26 cellular contexts compared by ENCODE assay signal in genomic region chr12:49397000-49397399, GRCh38. TPM values are rescaled to one million over a fixed set of nuclear protein-coding genes. Genes with fewer than 3 reads are reported as not detected.
"Had no signal": no experiment of that assay in that cellular context is flagged by ENCODE, and none has a peak within 500 bp of the region (broad histone marks: within the 10 kb centered on the region; RNA-seq: fewer than 3 reads in every experiment).

No MANE protein-coding gene starts in this region.

- FAIRE-seq: urothelium cell line had no signal

- DNase-seq: islet precursor cell; left ventricle myocardium inferior; midbrain; mucosa of descending colon; naive thymus-derived CD4-positive, alpha-beta T cell; ovary; retina; right cardiac atrium; spleen; stimulated activated CD4-positive, alpha-beta T cell treated with anti-CD3 and anti-CD28 coated beads, Interleukin-4, amount 100 ng/mL, for 24 hours; stimulated activated naive CD4-positive, alpha-beta T cell; tibial artery; trophoblast cell; upper lobe of right lung had no signal

- H3K4me1 ChIP-seq: left ventricle myocardium inferior, prostate gland, tibial artery, upper lobe of right lung had no signal

- H3K9me3 ChIP-seq: left ventricle myocardium inferior, mucosa of descending colon, ovary, prostate gland, spleen, suprapubic skin, thoracic aorta, tibial artery, upper lobe of right lung had no signal

- H2AFZ ChIP-seq: hepatocyte had no signal

- H3K4me2 ChIP-seq: hepatocyte had no signal

- H3K4me3 ChIP-seq: hepatocyte, left ventricle myocardium inferior, lung, mucosa of descending colon, ovary, prostate gland, skin epidermis, spleen, suprapubic skin, thoracic aorta, tibial artery, upper lobe of right lung had no signal

- H3K36me3 Mint-ChIP-seq: natural killer cell treated with Interleukin-12 subunit alpha and Interleukin-12 subunit beta and Interleukin-15 and Interleukin-18, amount 100 ng/mL, for 72 hours; stimulated activated effector memory CD8-positive, alpha-beta T cell treated with anti-CD3 and anti-CD28 coated beads, Interleukin-12 subunit alpha, Interleukin-12 subunit beta, amount 100 ng/mL, for 72 hours had no signal

- H3K27ac ChIP-seq: hepatocyte, left ventricle myocardium inferior, ovary, prostate gland, skin epidermis, spleen, suprapubic skin, thoracic aorta, tibial artery, upper lobe of right lung had no signal

- H3K4me1 Mint-ChIP-seq: stimulated activated effector memory CD8-positive, alpha-beta T cell treated with anti-CD3 and anti-CD28 coated beads, Interleukin-12 subunit alpha, Interleukin-12 subunit beta, amount 100 ng/mL, for 72 hours had no signal

- H3K27me3 ChIP-seq: hepatocyte, ovary, spleen, suprapubic skin, tibial artery, upper lobe of right lung had no signal

- ATAC-seq: mucosa of descending colon; naive thymus-derived CD4-positive, alpha-beta T cell; natural killer cell treated with Interleukin-12 subunit alpha and Interleukin-12 subunit beta and Interleukin-15 and Interleukin-18, amount 100 ng/mL, for 72 hours; right cardiac atrium; sciatic nerve; stimulated activated effector memory CD8-positive, alpha-beta T cell treated with anti-CD3 and anti-CD28 coated beads, Interleukin-12 subunit alpha, Interleukin-12 subunit beta, amount 100 ng/mL, for 72 hours; upper lobe of right lung had no signal

- H3K27me3 Mint-ChIP-seq: naive thymus-derived CD4-positive, alpha-beta T cell; natural killer cell treated with Interleukin-12 subunit alpha and Interleukin-12 subunit beta and Interleukin-15 and Interleukin-18, amount 100 ng/mL, for 72 hours; stimulated activated naive CD8-positive, alpha-beta T cell treated with anti-CD3 and anti-CD28 coated beads, Interleukin-15, Interleukin-2, amounts not matched to agents 100 ng/mL and 50 ng/mL, for 24 hours had no signal

- H3K4me3 Mint-ChIP-seq: naive thymus-derived CD4-positive, alpha-beta T cell; natural killer cell treated with Interleukin-12 subunit alpha and Interleukin-12 subunit beta and Interleukin-15 and Interleukin-18, amount 100 ng/mL, for 72 hours; stimulated activated effector memory CD8-positive, alpha-beta T cell treated with anti-CD3 and anti-CD28 coated beads, Interleukin-12 subunit alpha, Interleukin-12 subunit beta, amount 100 ng/mL, for 72 hours; stimulated activated naive CD8-positive, alpha-beta T cell treated with anti-CD3 and anti-CD28 coated beads, Interleukin-15, Interleukin-2, amounts not matched to agents 100 ng/mL and 50 ng/mL, for 24 hours had no signal

- H3K27ac Mint-ChIP-seq: natural killer cell treated with Interleukin-12 subunit alpha and Interleukin-12 subunit beta and Interleukin-15 and Interleukin-18, amount 100 ng/mL, for 72 hours; stimulated activated effector memory CD8-positive, alpha-beta T cell treated with anti-CD3 and anti-CD28 coated beads, Interleukin-12 subunit alpha, Interleukin-12 subunit beta, amount 100 ng/mL, for 72 hours; stimulated activated naive CD8-positive, alpha-beta T cell treated with anti-CD3 and anti-CD28 coated beads, Interleukin-15, Interleukin-2, amounts not matched to agents 100 ng/mL and 50 ng/mL, for 24 hours had no signal

- H3K36me3 ChIP-seq: left ventricle myocardium inferior, ovary, prostate gland, spleen, suprapubic skin, thoracic aorta, tibial artery, upper lobe of right lung had no signal

- H3K9me3 Mint-ChIP-seq: naive thymus-derived CD4-positive, alpha-beta T cell; natural killer cell treated with Interleukin-12 subunit alpha and Interleukin-12 subunit beta and Interleukin-15 and Interleukin-18, amount 100 ng/mL, for 72 hours; stimulated activated effector memory CD8-positive, alpha-beta T cell treated with anti-CD3 and anti-CD28 coated beads, Interleukin-12 subunit alpha, Interleukin-12 subunit beta, amount 100 ng/mL, for 72 hours; stimulated activated naive CD8-positive, alpha-beta T cell treated with anti-CD3 and anti-CD28 coated beads, Interleukin-15, Interleukin-2, amounts not matched to agents 100 ng/mL and 50 ng/mL, for 24 hours had no signal

RNA-seq across cellular contexts. Expression of gene DNAJC22, which starts 50.3 kb away (rescaled TPM):
- total RNA-seq: mesenteric fat pad; naive thymus-derived CD4-positive, alpha-beta T cell; natural killer cell treated with Interleukin-12 subunit alpha and Interleukin-12 subunit beta and Interleukin-15 and Interleukin-18, amount 100 ng/mL, for 72 hours; sciatic nerve had no signal
- polyA plus RNA-seq: naive thymus-derived CD4-positive, alpha-beta T cell had no signal
